Comparison of ENCODE assay signal across 1 cellular context in the genomic region with DNA sequence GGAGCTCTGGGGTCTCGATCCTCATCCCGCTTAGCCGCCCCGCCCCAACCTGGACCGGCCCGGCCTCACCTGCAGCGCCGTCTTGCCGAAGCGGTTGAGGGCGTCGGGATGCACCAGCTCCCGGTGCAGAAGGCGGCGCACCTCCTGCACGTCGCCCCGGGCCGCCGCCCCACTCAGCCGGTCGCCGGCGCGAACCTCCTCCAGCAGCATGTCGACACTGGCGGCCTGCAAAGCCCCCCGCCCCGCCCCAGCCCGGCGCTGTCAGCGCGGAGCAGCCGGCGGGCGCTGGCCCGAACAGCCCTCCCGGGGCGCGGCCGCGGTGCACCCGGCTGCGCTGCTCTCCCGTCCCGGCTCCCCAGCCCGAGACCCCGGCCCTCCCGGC.
TF ChIP-seq lines count a peak whose summit lies in the region.

No MANE protein-coding gene starts in this region.

TF ChIP-seq in HEK293, 187 proteins besides CTCF, POLR2A, EP300 and RAD21 (continued from another document):
- TF ChIP-seq, protein P1, sequence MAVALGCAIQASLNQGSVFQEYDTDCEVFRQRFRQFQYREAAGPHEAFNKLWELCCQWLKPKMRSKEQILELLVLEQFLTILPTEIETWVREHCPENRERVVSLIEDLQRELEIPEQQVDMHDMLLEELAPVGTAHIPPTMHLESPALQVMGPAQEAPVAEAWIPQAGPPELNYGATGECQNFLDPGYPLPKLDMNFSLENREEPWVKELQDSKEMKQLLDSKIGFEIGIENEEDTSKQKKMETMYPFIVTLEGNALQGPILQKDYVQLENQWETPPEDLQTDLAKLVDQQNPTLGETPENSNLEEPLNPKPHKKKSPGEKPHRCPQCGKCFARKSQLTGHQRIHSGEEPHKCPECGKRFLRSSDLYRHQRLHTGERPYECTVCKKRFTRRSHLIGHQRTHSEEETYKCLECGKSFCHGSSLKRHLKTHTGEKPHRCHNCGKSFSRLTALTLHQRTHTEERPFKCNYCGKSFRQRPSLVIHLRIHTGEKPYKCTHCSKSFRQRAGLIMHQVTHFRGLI (tag by site-specific recombination; IDR thresholded peaks at IDR 0.05), result no peak
- TF ChIP-seq ZNF501 (tag by site-specific recombination; IDR thresholded peaks at IDR 0.05) (no peak), ZNF157 (tag by site-specific recombination; IDR thresholded peaks at IDR 0.05) (no peak), ZNF391 (tag by site-specific recombination; IDR thresholded peaks at IDR 0.05; ENCODE audit: borderline replicate concordance, low read depth) (no peak), ZNF777 (tag by site-specific recombination; IDR thresholded peaks at IDR 0.05; ENCODE audit: borderline replicate concordance) (0 out of 2 replicates have a peak, but pooled peaks have one; percentile 29), PATZ1 (tag by site-specific recombination; IDR thresholded peaks at IDR 0.05) (peak; percentile 28; the same call in 1 of the 2 replicates), ZNF785 (tag by site-specific recombination; IDR thresholded peaks at IDR 0.05) (no peak), KLF9 (tag by site-specific recombination; IDR thresholded peaks at IDR 0.05; ENCODE audit: low read depth) (no peak; the same call in 1 of the 2 replicates), ZNF600 (tag by site-specific recombination; IDR thresholded peaks at IDR 0.05) (peak; percentile 54), ZBTB6 (tag by site-specific recombination; IDR thresholded peaks at IDR 0.05) (no peak), KLF10 (tag by site-specific recombination; IDR thresholded peaks at IDR 0.05) (no peak), ZNF561 (tag by site-specific recombination; IDR thresholded peaks at IDR 0.05; ENCODE audit: borderline replicate concordance) (0 out of 2 replicates have a peak, but pooled peaks have one; percentile 20), ZIC2 (tag by site-specific recombination; IDR thresholded peaks at IDR 0.05) (peak; percentile 10; the same call in 1 of the 2 replicates), GLIS2 (tag by site-specific recombination; IDR thresholded peaks at IDR 0.05) (0 out of 2 replicates have a peak, but pooled peaks have one; percentile 49), ZBTB11 (tag by site-specific recombination; conservative IDR thresholded peaks at IDR 0.05; ENCODE audit: low read depth) (no peak), ZNF394 (tag by site-specific recombination; IDR thresholded peaks at IDR 0.05; ENCODE audit: borderline replicate concordance) (no peak), ZNF266 (tag by site-specific recombination; IDR thresholded peaks at IDR 0.05; ENCODE audit: low read depth) (no peak), ZNF596 (tag by site-specific recombination; IDR thresholded peaks at IDR 0.05) (peak; percentile 51; the same call in 1 of the 2 replicates), ZNF239 (tag by site-specific recombination; IDR thresholded peaks at IDR 0.05) (no peak), ZNF302 (tag by site-specific recombination; IDR thresholded peaks at IDR 0.05; ENCODE audit: low read depth) (no peak), SCRT2 (tag by site-specific recombination; IDR thresholded peaks at IDR 0.05) (no peak), ZNF624 (tag by site-specific recombination; IDR thresholded peaks at IDR 0.05) (no peak), ZNF692 (tag by site-specific recombination; IDR thresholded peaks at IDR 0.05) (no peak), ZNF555 (tag by site-specific recombination; conservative IDR thresholded peaks at IDR 0.05) (no peak), ZNF146 (tag by site-specific recombination; IDR thresholded peaks at IDR 0.05) (no peak), ZNF426 (tag by site-specific recombination; IDR thresholded peaks at IDR 0.05) (no peak), ZNF658 (tag by site-specific recombination; IDR thresholded peaks at IDR 0.05) (no peak), KLF17 (tag by site-specific recombination; IDR thresholded peaks at IDR 0.05) (peak; percentile 15; the same call in 1 of the 2 replicates), WT1 (tag by site-specific recombination; IDR thresholded peaks at IDR 0.05) (no peak), GLIS1 (tag by site-specific recombination; IDR thresholded peaks at IDR 0.05) (peak; percentile 45; the same call in 1 of the 2 replicates), ZBTB17 (tag by site-specific recombination; IDR thresholded peaks at IDR 0.05) (no peak), ZNF677 (tag by site-specific recombination; IDR thresholded peaks at IDR 0.05) (0 out of 2 replicates have a peak, but pooled peaks have one; percentile 36)
- TF ChIP-seq, protein P2, sequence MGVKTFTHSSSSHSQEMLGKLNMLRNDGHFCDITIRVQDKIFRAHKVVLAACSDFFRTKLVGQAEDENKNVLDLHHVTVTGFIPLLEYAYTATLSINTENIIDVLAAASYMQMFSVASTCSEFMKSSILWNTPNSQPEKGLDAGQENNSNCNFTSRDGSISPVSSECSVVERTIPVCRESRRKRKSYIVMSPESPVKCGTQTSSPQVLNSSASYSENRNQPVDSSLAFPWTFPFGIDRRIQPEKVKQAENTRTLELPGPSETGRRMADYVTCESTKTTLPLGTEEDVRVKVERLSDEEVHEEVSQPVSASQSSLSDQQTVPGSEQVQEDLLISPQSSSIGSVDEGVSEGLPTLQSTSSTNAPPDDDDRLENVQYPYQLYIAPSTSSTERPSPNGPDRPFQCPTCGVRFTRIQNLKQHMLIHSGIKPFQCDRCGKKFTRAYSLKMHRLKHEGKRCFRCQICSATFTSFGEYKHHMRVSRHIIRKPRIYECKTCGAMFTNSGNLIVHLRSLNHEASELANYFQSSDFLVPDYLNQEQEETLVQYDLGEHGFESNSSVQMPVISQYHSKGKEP (tag by site-specific recombination; IDR thresholded peaks at IDR 0.05), result 0 out of 2 replicates have a peak, but pooled peaks have one; percentile 37
